10 cellular contexts compared by ENCODE assay signal in genomic region chr16:72986011-72986410, GRCh38.
DNase-seq lines count a peak whose midpoint lies in the region; ATAC-seq and TF ChIP-seq lines count a peak whose summit lies in the region.
"Had no signal": no experiment of that assay in that cellular context is flagged by ENCODE, and none has a peak within 500 bp of the region (broad histone marks: within the 10 kb centered on the region; RNA-seq: fewer than 3 reads in every experiment).

No MANE protein-coding gene starts in this region.

- H3K9me3 ChIP-seq in mammary epithelial cell (replicated peaks; ENCODE audit: insufficient read depth, low read length) (no peaks in the 10 kb centered on the region), right atrium auricular region (no peaks in the 10 kb centered on the region), vagina (no peaks in the 10 kb centered on the region)

- DNase-seq in MCF 10A (ENCODE audit: unreplicated experiment) (no peak), mammary epithelial cell (no peak), right atrium auricular region (ENCODE audit: low spot score) (peak; percentile 91), posterior vena cava (ENCODE audit: low spot score) (peak; percentile 87), vagina (ENCODE audit: extremely low spot score in 2 of 2) (no peak), superior temporal gyrus (ENCODE audit: extremely low spot score) (no peak), H4 (ENCODE audit: low spot score) (no peak)
- DNase-seq: activated CD8-positive, alpha-beta memory T cell treated with anti-CD3 and anti-CD28 coated beads, Interleukin-2, amount 50 U/mL, for 48 hours had no signal

- dilution Hi-C loops in mammary epithelial cell (cut with HindIII; ENCODE audit: low sequenced_read_pairs) = no loop called here

- peaks cover 5% of the 10 kb centered on the region for H3K36me3 Mint-ChIP-seq in MCF 10A (ENCODE audit: insufficient read depth, unreplicated experiment)

- no peak overlapping the region for H3K27ac ChIP-seq in mammary epithelial cell (ENCODE audit: insufficient read depth, low read depth, low read length)
- H3K27ac ChIP-seq in right atrium auricular region = peak overlapping the region; percentile 71 to 83
- H3K27ac ChIP-seq in vagina = peak overlapping the region; percentile 68

- no peak overlapping the region for H3K4me2 ChIP-seq in mammary epithelial cell (ENCODE audit: insufficient read depth, low read depth, low read length)

- H3K4me3 Mint-ChIP-seq in MCF 10A (ENCODE audit: unreplicated experiment) = no peak overlapping the region

- no peak overlapping the region for H3K4me3 ChIP-seq in mammary epithelial cell (replicated peaks in 1 of 3; ENCODE audit: insufficient read depth in 1 of 3, low read depth in 2 of 3, low read length in 3 of 3)
- H3K4me3 ChIP-seq in right atrium auricular region = no peak overlapping the region
- peak overlapping the region in 1 of 2 donors; percentile 11 for H3K4me3 ChIP-seq in vagina

- peak overlapping the region; percentile 78 for H3K27ac Mint-ChIP-seq in MCF 10A (ENCODE audit: low read depth, unreplicated experiment)

- no peaks in the 10 kb centered on the region for H3K27me3 ChIP-seq in mammary epithelial cell (ENCODE audit: insufficient read depth, low read length)
- H3K27me3 ChIP-seq in right atrium auricular region = no peaks in the 10 kb centered on the region
- no peaks in the 10 kb centered on the region for H3K27me3 ChIP-seq in vagina

- intact Hi-C loops in MCF 10A (cut with micrococcal nuclease) (loop anchor here (5.0 to 10.0 kb wide), 2 partner anchors 109 to 189 kb away; no protein-coding TSS in a partner anchor), mammary epithelial cell (cut with micrococcal nuclease) (loop anchor here (5.0 kb wide), 1 partner anchor 154 kb away; no protein-coding TSS in a partner anchor), posterior vena cava (cut with DNase I) (no loop called here), vagina (cut with DNase I) (loop anchor here (5.0 to 10.0 kb wide), 2 partner anchors 49 to 131 kb away; no protein-coding TSS in a partner anchor)

- H3K4me1 ChIP-seq in mammary epithelial cell (ENCODE audit: insufficient read depth, low read length) (peaks cover 43% of the 10 kb centered on the region), right atrium auricular region (peaks cover 0 to 63% of the 10 kb centered on the region in 2 donors), vagina (peaks cover 69% of the 10 kb centered on the region)

- CTCF ChIA-PET in MCF 10A (lab: Yijun Ruan, JAX) = interaction anchor here (0.6 to 1.2 kb wide), 6 partner anchors 9 to 408 kb away, joined by 3 to 5 read pairs (median 3); no protein-coding TSS in a partner anchor
- CTCF ChIA-PET in mammary epithelial cell (lab: Charles Lee; ENCODE audit: low non-redundant PET) = no interaction called here

- BruUV-seq in MCF 10A (replicated peaks; lab: Mats Ljungman, UMichigan) (no TSS peak), mammary epithelial cell (replicated peaks; lab: Mats Ljungman, UMichigan) (no TSS peak)

- 98% methylated on average over 7 of the region's 7 CpGs for WGBS in mammary epithelial cell (ENCODE audit: low coverage, missing lambda C conversion rate)

- no peak for ATAC-seq in HG03175 (IDR thresholded peaks at IDR 0.05; ENCODE audit: unreplicated experiment)
- ATAC-seq: left colon had no signal

- TF ChIP-seq CTCF in MCF 10A (IDR thresholded peaks at IDR 0.05; ENCODE audit: unreplicated experiment) = no peak
- TF ChIP-seq CTCF in mammary epithelial cell (conservative IDR thresholded peaks at IDR 0.05 in 1 of 2, IDR thresholded peaks at IDR 0.05 in 1 of 2; ENCODE audit: extremely low read depth in 1 of 2, insufficient read depth in 1 of 2, low read depth in 1 of 2, low read length in 2 of 2) = no peak
- TF ChIP-seq CTCF in right atrium auricular region (IDR thresholded peaks at IDR 0.05) = no peak
- TF ChIP-seq CTCF in vagina (IDR thresholded peaks at IDR 0.05) = no peak

- H3K79me2 ChIP-seq in mammary epithelial cell (ENCODE audit: insufficient read depth, low read length) = peaks cover 72% of the 10 kb centered on the region

- in situ Hi-C loops in mammary epithelial cell (cut with MboI; ENCODE audit: low sequenced_read_pairs in 2 of 2) = no loop called here

- peaks cover 46% of the 10 kb centered on the region for H3K4me1 Mint-ChIP-seq in MCF 10A (ENCODE audit: insufficient read depth, unreplicated experiment)

- no peaks in the 10 kb centered on the region for H3K9me3 Mint-ChIP-seq in MCF 10A (ENCODE audit: unreplicated experiment)

- H3K27me3 Mint-ChIP-seq in MCF 10A (ENCODE audit: insufficient read depth, unreplicated experiment) = no peaks in the 10 kb centered on the region

- no peaks in the 10 kb centered on the region for H4K20me1 ChIP-seq in mammary epithelial cell (ENCODE audit: insufficient read depth, low read length)

- H3K36me3 ChIP-seq in mammary epithelial cell (ENCODE audit: insufficient read depth, low read length) (no peaks in the 10 kb centered on the region), right atrium auricular region (no peaks in the 10 kb centered on the region), vagina (no peaks in the 10 kb centered on the region)

- POLR2A ChIA-PET in MCF 10A (lab: Yijun Ruan, JAX) = interaction anchor here (1.0 to 1.8 kb wide), 5 partner anchors 14 to 151 kb away, joined by 3 to 5 read pairs (median 4); no protein-coding TSS in a partner anchor

- no peak for TF ChIP-seq POLR2A in vagina (IDR thresholded peaks at IDR 0.05)

- H3K9ac ChIP-seq in mammary epithelial cell (ENCODE audit: insufficient read depth, low read length) = no peak overlapping the region

- no peak overlapping the region for H2AFZ ChIP-seq in mammary epithelial cell (ENCODE audit: low read depth, low read length)

Comparison
In these comparisons a context has a peak if more than half of its experiments do, and no peak if none do; other contexts are left out.
1. DNase-seq: peak in right atrium auricular region (single experiment) and posterior vena cava (single experiment); none in MCF 10A (single experiment), mammary epithelial cell (single experiment), vagina (0 of 2), superior temporal gyrus (single experiment) and H4 (single experiment).
2. intact Hi-C loops: an anchor here in MCF 10A (5.0 to 10.0 kb wide), mammary epithelial cell (5.0 kb wide) and vagina (5.0 to 10.0 kb wide); none called in posterior vena cava.